8 cellular contexts compared by ENCODE assay signal in the genomic region with DNA sequence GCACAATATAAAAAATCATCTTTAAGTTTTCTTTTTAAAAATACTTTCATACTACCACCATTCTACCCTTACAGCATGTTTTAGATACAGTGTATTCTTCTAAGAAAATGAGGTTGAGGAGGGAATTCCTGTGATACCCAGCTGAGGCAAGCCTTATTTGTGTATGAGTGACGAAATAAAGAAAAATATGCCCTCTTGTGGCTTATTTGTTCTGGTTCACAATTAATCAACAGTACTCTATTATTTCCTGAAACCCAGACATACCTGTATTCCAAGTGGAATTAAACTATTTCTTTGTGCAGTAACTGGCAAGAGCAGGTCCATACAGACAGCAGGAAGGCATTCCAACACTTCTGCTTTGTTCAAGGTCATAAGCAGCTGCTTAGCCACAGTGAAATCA. TPM values are rescaled to one million over a fixed set of nuclear protein-coding genes. Genes with fewer than 3 reads are reported as not detected.
DNase-seq lines count a peak whose midpoint lies in the region; ATAC-seq and TF ChIP-seq lines count a peak whose summit lies in the region.

No MANE protein-coding gene starts in this region.

- H3K4me3 Mint-ChIP-seq in chondrocyte (ENCODE audit: unreplicated experiment), result no peak overlapping the region
- H3K4me3 Mint-ChIP-seq in neural crest cell, result no peak overlapping the region

- H3K9me3 Mint-ChIP-seq in chondrocyte (ENCODE audit: low read depth) (no peaks in the 10 kb centered on the region), neural crest cell (no peaks in the 10 kb centered on the region)

- H3K27me3 Mint-ChIP-seq in chondrocyte (ENCODE audit: low read depth), result peaks cover 3% of the 10 kb centered on the region
- peaks cover 9% of the 10 kb centered on the region for H3K27me3 Mint-ChIP-seq in neural crest cell (ENCODE audit: low read depth)

- WGBS in sigmoid colon, 2 donors, result 12 to 46% methylated on average over 1 of the region's 1 CpG
- 22 to 24% (median 23%) methylated on average over 1 of the region's 1 CpG for WGBS in adrenal gland, 4 donors

- H3K27ac ChIP-seq in sigmoid colon (no peak overlapping the region), adrenal gland (no peak overlapping the region)

- H3K9me3 ChIP-seq in sigmoid colon, result no peaks in the 10 kb centered on the region
- H3K9me3 ChIP-seq in adrenal gland (replicated peaks in 1 of 3), result no peaks in the 10 kb centered on the region

- H3K36me3 Mint-ChIP-seq in chondrocyte (ENCODE audit: low read depth) (no peaks in the 10 kb centered on the region), neural crest cell (ENCODE audit: low read depth) (no peaks in the 10 kb centered on the region)

- TF ChIP-seq EP300 in sigmoid colon (IDR thresholded peaks at IDR 0.05), result no peak

- H3K27ac Mint-ChIP-seq in chondrocyte (ENCODE audit: unreplicated experiment), result no peak overlapping the region
- no peak overlapping the region for H3K27ac Mint-ChIP-seq in neural crest cell (ENCODE audit: unreplicated experiment)

- DNase-seq in EL (peak; percentile 43), NAMALWA (ENCODE audit: low spot score) (peak; percentile 44), chondrocyte (ENCODE audit: low spot score) (no peak), neural crest cell (ENCODE audit: low read depth, low spot score) (no peak), sigmoid colon (no peak), T1000 (lab: John Stamatoyannopoulos, UW) (no peak), adrenal gland (no peak)

- no peak for TF ChIP-seq POLR2A in sigmoid colon (IDR thresholded peaks at IDR 0.05)
- TF ChIP-seq POLR2A in adrenal gland (IDR thresholded peaks at IDR 0.05), result no peak

- H3K4me3 ChIP-seq in sigmoid colon (no peak overlapping the region), adrenal gland (no peak overlapping the region)

- intact Hi-C loops in sigmoid colon (cut with DNase I) (no loop called here), adrenal gland (cut with DNase I) (no loop called here)

- peak; percentile 76 for TF ChIP-seq CTCF in chondrocyte (IDR thresholded peaks at IDR 0.05)
- TF ChIP-seq CTCF in neural crest cell (conservative IDR thresholded peaks at IDR 0.05), result peak; percentile 57
- TF ChIP-seq CTCF in sigmoid colon (IDR thresholded peaks at IDR 0.05), result no peak
- TF ChIP-seq CTCF in adrenal gland (IDR thresholded peaks at IDR 0.05), result peak in 2 of 6 experiments; percentile 9 to 43

- no peaks in the 10 kb centered on the region for H3K36me3 ChIP-seq in sigmoid colon
- H3K36me3 ChIP-seq in adrenal gland (replicated peaks in 1 of 2), result no peaks in the 10 kb centered on the region

- ATAC-seq in HG03139 (IDR thresholded peaks at IDR 0.05; ENCODE audit: unreplicated experiment), result no peak

- H3K4me1 Mint-ChIP-seq in chondrocyte (ENCODE audit: low read depth), result peaks cover 7% of the 10 kb centered on the region
- peaks cover 21% of the 10 kb centered on the region for H3K4me1 Mint-ChIP-seq in neural crest cell

- H3K27me3 ChIP-seq in sigmoid colon, result no peaks in the 10 kb centered on the region
- peaks cover 11% of the 10 kb centered on the region for H3K27me3 ChIP-seq in adrenal gland

- peaks cover 0 to 12% (median 8%) of the 10 kb centered on the region in 4 donors for H3K4me1 ChIP-seq in sigmoid colon
- no peaks in the 10 kb centered on the region for H3K4me1 ChIP-seq in adrenal gland (replicated peaks in 1 of 2)

RNA-seq across cellular contexts. Expression of a gene that starts 4.5 kb away (rescaled TPM):
- total RNA-seq in chondrocyte, result 1.4 to 7.0 TPM (median 2.0 TPM) in 3 replicates
- 22.7 and 26.3 TPM in 2 replicates for total RNA-seq in neural crest cell
- 1 to 10 TPM; 2.5 to 5.5 (median 3.7) TPM for total RNA-seq in sigmoid colon
- polyA plus RNA-seq in sigmoid colon, result under 1 TPM; 0.23 to 0.69 (median 0.60) TPM
- 1 to 10 TPM; 4.1 to 9.3 (median 7.0) TPM for total RNA-seq in adrenal gland
- polyA plus RNA-seq in adrenal gland, result 1 to 10 TPM in 2 of 3 donors, under 1 TPM in 1; 0.80 to 5.9 (median 1.5) TPM

Comparison
In these comparisons a context has a peak if more than half of its experiments do, and no peak if none do; other contexts are left out.
1. DNase-seq: peak in EL (single experiment) and NAMALWA (single experiment); none in chondrocyte (single experiment), neural crest cell (single experiment), sigmoid colon (single experiment), T1000 (single experiment) and adrenal gland (0 of 7).
2. CTCF ChIP-seq: peak in chondrocyte (single experiment) and neural crest cell (single experiment); none in sigmoid colon (0 of 4).